1 cellular context compared by ENCODE assay signal in genomic region chr2:27086090-27086721, GRCh38.
A peak's percentile ranks its signal among the peaks of the same experiment; 100 is the strongest.
TF ChIP-seq lines count a peak whose summit lies in the region.

No MANE protein-coding gene starts in this region.

TF ChIP-seq in HepG2, 621 proteins besides CTCF, POLR2A, EP300 and RAD21 (continued from another document and continues in another):
- TF ChIP-seq ZNF432 (CRISPR knock-in tag; IDR thresholded peaks at IDR 0.05; ENCODE audit: borderline replicate concordance) (no peak), ZNF737 (CRISPR knock-in tag; IDR thresholded peaks at IDR 0.05; ENCODE audit: borderline replicate concordance) (no peak), SRSF1 (optimal IDR thresholded peaks at IDR 0.05; ENCODE audit: low read depth, low read length) (no peak), REL (CRISPR knock-in tag; conservative IDR thresholded peaks at IDR 0.05) (0 out of 2 replicates have a peak, but pooled peaks have one; percentile 91), SNAPC5 (CRISPR knock-in tag; IDR thresholded peaks at IDR 0.05; ENCODE audit: borderline replicate concordance) (no peak), HMGXB3 (CRISPR knock-in tag; IDR thresholded peaks at IDR 0.05; ENCODE audit: borderline replicate concordance) (peak; percentile 77; the same call in 1 of the 2 replicates), ZNF30 (CRISPR knock-in tag; IDR thresholded peaks at IDR 0.05) (no peak), ZNF780A (CRISPR knock-in tag; IDR thresholded peaks at IDR 0.05) (no peak; the same call in 1 of the 2 replicates), JDP2 (CRISPR knock-in tag; IDR thresholded peaks at IDR 0.05; ENCODE audit: borderline replicate concordance) (no peak; the same call in 1 of the 2 replicates), ZNF772 (CRISPR knock-in tag; IDR thresholded peaks at IDR 0.05) (no peak; the same call in 1 of the 2 replicates), SRF (IDR thresholded peaks at IDR 0.05; ENCODE audit: low read depth, low read length) (no peak; the same call in 1 of the 2 replicates), TFDP1 (CRISPR knock-in tag; IDR thresholded peaks at IDR 0.05; ENCODE audit: borderline replicate concordance) (peak; percentile 98), ZNF629 (CRISPR knock-in tag; conservative IDR thresholded peaks at IDR 0.05) (no peak), HHEX (CRISPR knock-in tag; IDR thresholded peaks at IDR 0.05) (no peak), ZBTB20 (CRISPR knock-in tag; IDR thresholded peaks at IDR 0.05; ENCODE audit: borderline replicate concordance, low read depth) (no peak; the same call in 1 of the 2 replicates), HNRNPH1 (optimal IDR thresholded peaks at IDR 0.05; ENCODE audit: low read depth, low read length) (no peak), HNRNPK (IDR thresholded peaks at IDR 0.05; ENCODE audit: low read depth, low read length, poor library complexity, severe bottlenecking) (peak; percentile 42), ZNF549 (CRISPR knock-in tag; IDR thresholded peaks at IDR 0.05) (no peak), ZUFSP (CRISPR knock-in tag; IDR thresholded peaks at IDR 0.05; ENCODE audit: borderline replicate concordance) (no peak), SKI (IDR thresholded peaks at IDR 0.05; ENCODE audit: partially characterized antibody) (peak; percentile 84), ARNT2 (CRISPR knock-in tag; IDR thresholded peaks at IDR 0.05; ENCODE audit: low read depth) (peak; percentile 98), ZNF510 (CRISPR knock-in tag; IDR thresholded peaks at IDR 0.05; ENCODE audit: low read depth) (no peak), SP5 (CRISPR knock-in tag; IDR thresholded peaks at IDR 0.05; ENCODE audit: borderline replicate concordance, low read depth) (peak; percentile 71; the same call in 1 of the 2 replicates), ZNF3 (CRISPR knock-in tag; IDR thresholded peaks at IDR 0.05) (no peak), HBP1 (CRISPR knock-in tag; IDR thresholded peaks at IDR 0.05; ENCODE audit: low read depth) (peak; percentile 92), PBX3 (CRISPR knock-in tag; IDR thresholded peaks at IDR 0.05; ENCODE audit: borderline replicate concordance) (no peak), ZNF18 (CRISPR knock-in tag; IDR thresholded peaks at IDR 0.05; ENCODE audit: insufficient replicate concordance) (peak; percentile 88), MAF1 (CRISPR knock-in tag; IDR thresholded peaks at IDR 0.05; ENCODE audit: borderline replicate concordance) (no peak), ADNP (CRISPR knock-in tag; IDR thresholded peaks at IDR 0.05) (no peak), ZBTB40 (IDR thresholded peaks at IDR 0.05) (no peak), ZBTB40 (CRISPR knock-in tag; IDR thresholded peaks at IDR 0.05) (no peak), GATAD2A (CRISPR knock-in tag; IDR thresholded peaks at IDR 0.05) (peak; percentile 73), ZNF563 (CRISPR knock-in tag; IDR thresholded peaks at IDR 0.05) (no peak), ZNF362 (CRISPR knock-in tag; IDR thresholded peaks at IDR 0.05; ENCODE audit: borderline replicate concordance) (0 out of 2 replicates have a peak, but pooled peaks have one; percentile 13), ESRRA (CRISPR knock-in tag; IDR thresholded peaks at IDR 0.05; ENCODE audit: low read depth) (0 out of 2 replicates have a peak, but pooled peaks have one; percentile 23), ZNF501 (CRISPR knock-in tag; IDR thresholded peaks at IDR 0.05) (peak; percentile 73), MIER3 (CRISPR knock-in tag; IDR thresholded peaks at IDR 0.05; ENCODE audit: borderline replicate concordance) (peak; percentile 90)
